16 cellular contexts compared by ENCODE assay signal in genomic region chr12:49658276-49658675, GRCh38.
"Had no signal": no experiment of that assay in that cellular context is flagged by ENCODE, and none has a peak within 500 bp of the region (broad histone marks: within the 10 kb centered on the region; RNA-seq: fewer than 3 reads in every experiment).

No MANE protein-coding gene starts in this region.

- DNase-seq: activated CD8-positive, alpha-beta memory T cell treated with anti-CD3 and anti-CD28 coated beads for 24 hours; activated effector memory CD4-positive, alpha-beta T cell treated with anti-CD3 and anti-CD28 coated beads, Interleukin-2, amount 50 U/mL, for 16 hours; activated T-cell treated with anti-CD3 and anti-CD28 coated beads for 4 hours; body of pancreas; dermis blood vessel endothelial cell; esophagus squamous epithelium; foreskin fibroblast; left colon; retina; SIG-M5; stimulated activated CD4-positive, alpha-beta T cell treated with anti-CD3 and anti-CD28 coated beads, Interleukin-15, amount 100 ng/mL, for 24 hours; stimulated activated CD4-positive, alpha-beta T cell treated with anti-CD3 and anti-CD28 coated beads, Interleukin-4, amount 100 ng/mL, for 4 hours; tibial artery had no signal

- H3K27ac ChIP-seq: body of pancreas, esophagus squamous epithelium, neural progenitor cell, parathyroid adenoma, tibial artery had no signal

- H3K27ac Mint-ChIP-seq: neural progenitor cell had no signal

- ATAC-seq: body of pancreas, left colon had no signal

- H2AFZ ChIP-seq: neural progenitor cell, parathyroid adenoma had no signal

- H3K4me1 ChIP-seq: neural progenitor cell, parathyroid adenoma had no signal

- H3K27me3 ChIP-seq: body of pancreas, esophagus squamous epithelium, neural progenitor cell, tibial artery had no signal

- H3K9me3 Mint-ChIP-seq: neural progenitor cell had no signal

- H3K9ac ChIP-seq: neural progenitor cell, parathyroid adenoma had no signal

- H3K9me3 ChIP-seq: body of pancreas, esophagus squamous epithelium, tibial artery had no signal

- FAIRE-seq: endometrium had no signal

- H3K79me2 ChIP-seq: parathyroid adenoma had no signal

- H3K36me3 ChIP-seq: neural progenitor cell had no signal

- H3K4me2 ChIP-seq: neural progenitor cell had no signal

- H3K4me3 ChIP-seq: body of pancreas, esophagus squamous epithelium, neural progenitor cell, tibial artery had no signal
